ENCODE assay signal across 9 cellular contexts in genomic region chr14:74921987-74922751, GRCh38. TPM values are rescaled to one million over a fixed set of nuclear protein-coding genes. Genes with fewer than 3 reads are reported as not detected.
DNase-seq lines count a peak whose midpoint lies in the region; ATAC-seq, FAIRE-seq and TF ChIP-seq lines count a peak whose summit lies in the region.
"Had no signal": no experiment of that assay in that cellular context is flagged by ENCODE, and none has a peak within 500 bp of the region (broad histone marks: within the 10 kb centered on the region; RNA-seq: fewer than 3 reads in every experiment).

No MANE protein-coding gene starts in this region.

- no peaks in the 10 kb centered on the region for H3K4me1 ChIP-seq in iPS DF 6.9 (ENCODE audit: control insufficient read depth, insufficient read depth, low read length)
- no peaks in the 10 kb centered on the region for H3K4me1 ChIP-seq in small intestine (ENCODE audit: control insufficient read depth in 2 of 2, insufficient read depth in 1 of 2, low read depth in 1 of 2, low read length in 1 of 2)
- H3K4me1 ChIP-seq: foreskin keratinocyte had no signal

- CTCF ChIA-PET in activated CD8-positive, alpha-beta T cell treated with anti-CD3 and anti-CD28 coated beads for 36 hours (lab: Charles Lee), result interaction anchor here (1.7 to 3.8 kb wide), 6 partner anchors 10 to 166 kb away, joined by 3 to 19 read pairs (median 12); no protein-coding TSS in a partner anchor

- H3K27me3 Mint-ChIP-seq in activated CD8-positive, alpha-beta T cell treated with anti-CD3 and anti-CD28 coated beads for 36 hours, result peaks cover 8% of the 10 kb centered on the region

- ATAC-seq in activated CD8-positive, alpha-beta T cell treated with anti-CD3 and anti-CD28 coated beads for 36 hours, result no peak
- no peak for ATAC-seq in HG02642 (IDR thresholded peaks at IDR 0.05; ENCODE audit: poor library complexity, unreplicated experiment)
- no peak for ATAC-seq in GM18868 (IDR thresholded peaks at IDR 0.05; ENCODE audit: unreplicated experiment)

- H3K36me3 Mint-ChIP-seq in activated CD8-positive, alpha-beta T cell treated with anti-CD3 and anti-CD28 coated beads for 36 hours (ENCODE audit: low read depth), result no peaks in the 10 kb centered on the region

- TF ChIP-seq CTCF in HFF-Myc (IDR thresholded peaks at IDR 0.05; ENCODE audit: low read depth, low read length, missing control alignments), result no peak
- no peak for TF ChIP-seq CTCF in activated CD8-positive, alpha-beta T cell treated with anti-CD3 and anti-CD28 coated beads for 36 hours (IDR thresholded peaks at IDR 0.05)

- intact Hi-C loops in activated CD8-positive, alpha-beta T cell treated with anti-CD3 and anti-CD28 coated beads for 36 hours (cut with micrococcal nuclease), result no loop called here

- no peaks in the 10 kb centered on the region for H3K36me3 ChIP-seq in iPS DF 6.9 (ENCODE audit: control insufficient read depth, insufficient read depth, low read length)
- H3K36me3 ChIP-seq in small intestine (ENCODE audit: control insufficient read depth in 2 of 2, insufficient read depth in 2 of 2, low read length in 2 of 2), result no peaks in the 10 kb centered on the region

- no peaks in the 10 kb centered on the region for H3K27me3 ChIP-seq in iPS DF 6.9 (ENCODE audit: control insufficient read depth, insufficient read depth, low read length)
- no peaks in the 10 kb centered on the region for H3K27me3 ChIP-seq in small intestine (ENCODE audit: control insufficient read depth in 2 of 2, insufficient read depth in 2 of 2, low read length in 2 of 2)
- H3K27me3 ChIP-seq: foreskin keratinocyte had no signal

- H3K27ac ChIP-seq in iPS DF 6.9 (ENCODE audit: low read length), result no peak overlapping the region
- H3K27ac ChIP-seq in small intestine (ENCODE audit: low read depth in 1 of 2, low read length in 1 of 2), result no peak overlapping the region
- H3K27ac ChIP-seq: foreskin keratinocyte had no signal

- H3K9me3 ChIP-seq in iPS DF 6.9 (ENCODE audit: control insufficient read depth, insufficient read depth, low read length) (no peaks in the 10 kb centered on the region), small intestine (ENCODE audit: control insufficient read depth, low read depth) (no peaks in the 10 kb centered on the region)

- no peaks in the 10 kb centered on the region for H3K9me3 Mint-ChIP-seq in activated CD8-positive, alpha-beta T cell treated with anti-CD3 and anti-CD28 coated beads for 36 hours

- no peak for FAIRE-seq in small intestine (lab: Jason Lieb, UNC)

- DNase-seq in HFF-Myc (ENCODE audit: extremely low read depth, low read depth) (no peak), iPS DF 6.9 (ENCODE audit: low read depth, low spot score) (no peak), small intestine (no peak), hepatic stellate cell (ENCODE audit: low spot score) (no peak), HuH-7.5 (ENCODE audit: low spot score) (no peak)
- no peak for DNase-seq in activated CD8-positive, alpha-beta T cell treated with anti-CD3 and anti-CD28 coated beads for 36 hours

- POLR2A ChIA-PET in activated CD8-positive, alpha-beta T cell treated with anti-CD3 and anti-CD28 coated beads for 36 hours (lab: Charles Lee), result interaction anchor here (0.6 to 2.2 kb wide), 7 partner anchors 14 to 220 kb away, joined by 3 to 6 read pairs (median 3); no protein-coding TSS in a partner anchor

- H3K4me3 ChIP-seq in HFF-Myc (replicated peaks; ENCODE audit: low read depth, low read length) (peak overlapping the region; percentile 68), iPS DF 6.9 (ENCODE audit: low read length) (peak overlapping the region; percentile 82; the same call in 1 of the 2 replicates), small intestine (ENCODE audit: low read depth in 1 of 2, low read length in 2 of 2) (peak overlapping the region; percentile 47 to 73)

- no CpG with 5 or more reads among the region's 19 CpGs for WGBS in iPS DF 6.9 (ENCODE audit: insufficient coverage, insufficient read length)
- WGBS in small intestine, 3 donors, result 74 to 82% (median 81%) methylated on average over 19 of the region's 19 CpGs

- peaks cover 8% of the 10 kb centered on the region for H3K4me1 Mint-ChIP-seq in activated CD8-positive, alpha-beta T cell treated with anti-CD3 and anti-CD28 coated beads for 36 hours (ENCODE audit: low read depth)

- peak overlapping the region; percentile 68 for H3K4me3 Mint-ChIP-seq in activated CD8-positive, alpha-beta T cell treated with anti-CD3 and anti-CD28 coated beads for 36 hours

- H3K27ac Mint-ChIP-seq in activated CD8-positive, alpha-beta T cell treated with anti-CD3 and anti-CD28 coated beads for 36 hours, result peak overlapping the region; percentile 39

RNA-seq across cellular contexts. Expression of gene RPS6KL1, which starts 0.9 kb away (rescaled TPM):
- 1 to 10 TPM; 4.1 to 5.1 TPM for total RNA-seq in activated CD8-positive, alpha-beta T cell treated with anti-CD3 and anti-CD28 coated beads for 36 hours
- 1 to 10 TPM; 1.8 to 3.5 (median 3.4) TPM for polyA plus RNA-seq in small intestine

RNA-seq across cellular contexts. Expression of gene PGF, which starts 33.2 kb away (rescaled TPM):
- total RNA-seq in activated CD8-positive, alpha-beta T cell treated with anti-CD3 and anti-CD28 coated beads for 36 hours, result under 1 TPM; 0.27 to 0.45 TPM
- polyA plus RNA-seq in small intestine, result 10 to 100 TPM in 1 of 3 donors, 1 to 10 TPM in 2; 1.6 to 14.0 (median 3.2) TPM

RNA-seq across cellular contexts. Expression of gene DLST, which starts 40.5 kb away (rescaled TPM):
- 100 to 1,000 TPM; 110 to 113 TPM for total RNA-seq in activated CD8-positive, alpha-beta T cell treated with anti-CD3 and anti-CD28 coated beads for 36 hours
- polyA plus RNA-seq in small intestine, result 100 to 1,000 TPM in 2 of 3 donors, 10 to 100 TPM in 1; 95.2 to 110 (median 101) TPM

RNA-seq across cellular contexts. Expression of gene PROX2, which starts 46.2 kb away (rescaled TPM):
- total RNA-seq in activated CD8-positive, alpha-beta T cell treated with anti-CD3 and anti-CD28 coated beads for 36 hours, result under 1 TPM; 0.38 to 0.65 TPM
- not detected for polyA plus RNA-seq in small intestine
- total RNA-seq: foreskin keratinocyte had no signal
- polyA plus RNA-seq: foreskin keratinocyte had no signal
